In the genomic region with DNA sequence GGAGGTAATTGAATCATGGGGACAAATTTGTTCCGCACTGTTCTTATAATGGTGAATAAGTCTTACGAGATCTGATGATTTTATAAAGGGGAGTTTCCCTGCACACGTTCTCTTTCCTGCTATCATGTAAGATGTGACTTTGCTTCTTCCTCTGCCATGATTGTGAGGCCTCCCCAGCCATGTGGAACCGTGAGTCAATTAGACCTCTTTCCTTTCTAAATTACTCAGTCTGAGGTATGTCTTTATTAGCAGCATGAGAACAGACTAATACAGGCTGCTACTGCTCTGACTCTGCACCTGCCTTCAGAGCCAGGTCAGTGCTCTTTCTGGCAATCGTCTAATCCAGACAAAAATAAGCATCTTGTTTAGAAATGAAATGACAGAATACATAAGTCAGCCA, we compare ENCODE assay signal across 18 cellular contexts.
DNase-seq lines count a peak whose midpoint lies in the region; ATAC-seq and TF ChIP-seq lines count a peak whose summit lies in the region.
"Had no signal": no experiment of that assay in that cellular context is flagged by ENCODE, and none has a peak within 500 bp of the region (broad histone marks: within the 10 kb centered on the region; RNA-seq: fewer than 3 reads in every experiment).

No MANE protein-coding gene starts in this region.

- no peaks in the 10 kb centered on the region for H3K4me1 Mint-ChIP-seq in activated naive CD4-positive, alpha-beta T cell treated with anti-CD3 and anti-CD28 coated beads, Interleukin-2, amount 10 ng/mL, durations not matched to agents 7 days and 5 days
- H3K4me1 Mint-ChIP-seq: activated CD4-positive, alpha-beta memory T cell treated with anti-CD3 and anti-CD28 coated beads, Interleukin-2, amount 10 ng/mL, durations not matched to agents 7 days and 5 days; CD14-positive monocyte; mesothelial cell of epicardium; neural crest cell had no signal

- no peak overlapping the region for H3K4me3 ChIP-seq in GM12865 (ENCODE audit: low read depth, low read length)
- H3K4me3 ChIP-seq: right atrium auricular region, vagina had no signal

- peaks cover 16% of the 10 kb centered on the region for H3K9me3 Mint-ChIP-seq in activated naive CD4-positive, alpha-beta T cell treated with anti-CD3 and anti-CD28 coated beads, Interleukin-2, amount 10 ng/mL, durations not matched to agents 7 days and 5 days
- H3K9me3 Mint-ChIP-seq: mesothelial cell of epicardium, neural crest cell had no signal

- no peak overlapping the region for H3K4me3 Mint-ChIP-seq in activated naive CD4-positive, alpha-beta T cell treated with anti-CD3 and anti-CD28 coated beads, Interleukin-2, amount 10 ng/mL, durations not matched to agents 7 days and 5 days
- H3K4me3 Mint-ChIP-seq: activated CD4-positive, alpha-beta memory T cell treated with anti-CD3 and anti-CD28 coated beads, Interleukin-2, amount 10 ng/mL, durations not matched to agents 7 days and 5 days; CD14-positive monocyte; mesothelial cell of epicardium; neural crest cell had no signal

- no peaks in the 10 kb centered on the region for H3K27me3 Mint-ChIP-seq in activated naive CD4-positive, alpha-beta T cell treated with anti-CD3 and anti-CD28 coated beads, Interleukin-2, amount 10 ng/mL, durations not matched to agents 7 days and 5 days
- H3K27me3 Mint-ChIP-seq: activated CD4-positive, alpha-beta memory T cell treated with anti-CD3 and anti-CD28 coated beads, Interleukin-2, amount 10 ng/mL, durations not matched to agents 7 days and 5 days had no signal

- H3K27ac Mint-ChIP-seq in activated naive CD4-positive, alpha-beta T cell treated with anti-CD3 and anti-CD28 coated beads, Interleukin-2, amount 10 ng/mL, durations not matched to agents 7 days and 5 days, result no peak overlapping the region
- H3K27ac Mint-ChIP-seq: activated CD4-positive, alpha-beta memory T cell treated with anti-CD3 and anti-CD28 coated beads, Interleukin-2, amount 10 ng/mL, durations not matched to agents 7 days and 5 days; CD14-positive monocyte; mesothelial cell of epicardium had no signal

- no peak for TF ChIP-seq CTCF in GM12865 (IDR thresholded peaks at IDR 0.05; ENCODE audit: insufficient read depth, low read depth, low read length, missing control alignments)

- ATAC-seq in GM19395 (IDR thresholded peaks at IDR 0.05; ENCODE audit: unreplicated experiment) (peak; percentile 63), HG02852 (IDR thresholded peaks at IDR 0.05; ENCODE audit: unreplicated experiment) (peak; percentile 89), HG03565 (IDR thresholded peaks at IDR 0.05; ENCODE audit: unreplicated experiment) (peak; percentile 89)

- CTCF ChIA-PET in activated naive CD4-positive, alpha-beta T cell treated with anti-CD3 and anti-CD28 coated beads, Interleukin-2, amount 10 ng/mL, durations not matched to agents 7 days and 5 days (lab: Charles Lee), result no interaction called here

- DNase-seq in GM12865 (ENCODE audit: low read depth) (peak; percentile 1), GOT3 (lab: John Stamatoyannopoulos, UW) (no peak), retina (no peak)
- DNase-seq in activated naive CD4-positive, alpha-beta T cell treated with anti-CD3 and anti-CD28 coated beads, Interleukin-2, amount 10 ng/mL, durations not matched to agents 7 days and 5 days, result no peak
- DNase-seq in activated CD8-positive, alpha-beta memory T cell treated with anti-CD3 and anti-CD28 coated beads for 24 hours, result no peak
- DNase-seq: activated CD4-positive, alpha-beta memory T cell treated with anti-CD3 and anti-CD28 coated beads, Interleukin-2, amount 10 ng/mL, durations not matched to agents 7 days and 5 days; central memory CD4-positive, alpha-beta T cell; effector CD4-positive, alpha-beta T cell; NCI-H1417; T-helper 1 cell had no signal

- no peaks in the 10 kb centered on the region for H3K36me3 Mint-ChIP-seq in activated naive CD4-positive, alpha-beta T cell treated with anti-CD3 and anti-CD28 coated beads, Interleukin-2, amount 10 ng/mL, durations not matched to agents 7 days and 5 days
- H3K36me3 Mint-ChIP-seq: CD14-positive monocyte, mesothelial cell of epicardium had no signal
